15 cellular contexts compared by ENCODE assay signal in the genomic region with DNA sequence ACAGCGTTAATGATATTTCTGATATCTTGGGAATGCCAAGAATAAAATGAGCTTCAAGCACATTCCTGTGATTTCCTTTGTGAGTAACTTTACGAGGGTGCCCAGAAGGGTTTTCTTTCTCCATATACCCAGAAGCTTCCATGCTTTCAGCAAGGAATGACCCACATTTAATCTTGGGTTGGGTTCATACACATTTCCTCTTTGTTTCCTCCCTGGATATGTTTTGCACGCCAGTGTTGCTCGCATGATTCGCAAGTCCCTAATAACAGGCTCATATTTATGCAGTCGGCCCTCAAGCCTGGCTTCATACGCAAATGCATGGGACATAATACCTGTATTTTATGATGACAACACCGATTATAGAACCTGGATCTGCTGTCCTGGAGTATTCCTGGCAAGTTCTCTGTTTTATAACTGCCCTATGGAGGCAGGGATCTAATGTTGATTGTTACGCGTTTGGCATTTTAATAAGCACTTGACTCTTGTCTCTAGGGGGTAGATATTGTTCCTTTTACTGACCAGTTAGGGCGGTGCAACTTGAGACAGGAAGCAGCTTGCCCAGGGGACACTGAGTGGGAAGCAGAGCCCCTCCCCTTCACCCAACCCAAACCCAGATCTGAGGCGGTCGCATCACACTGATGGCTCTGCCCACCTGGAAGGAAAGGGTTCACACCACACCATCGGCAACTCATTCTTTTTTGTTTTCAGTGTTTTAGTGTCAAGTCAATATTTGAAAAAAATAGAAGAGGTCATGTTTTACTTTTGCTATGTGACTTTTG.
DNase-seq lines count a peak whose midpoint lies in the region; ATAC-seq and TF ChIP-seq lines count a peak whose summit lies in the region.
"Had no signal": no experiment of that assay in that cellular context is flagged by ENCODE, and none has a peak within 500 bp of the region (broad histone marks: within the 10 kb centered on the region; RNA-seq: fewer than 3 reads in every experiment).

No MANE protein-coding gene starts in this region.

- TF ChIP-seq EP300 in upper lobe of left lung (IDR thresholded peaks at IDR 0.05): no peak

- no peak overlapping the region for H3K27ac ChIP-seq in upper lobe of left lung
- H3K27ac ChIP-seq: ovary, SK-N-MC had no signal

- no peaks in the 10 kb centered on the region for H3K9me3 ChIP-seq in upper lobe of left lung
- H3K9me3 ChIP-seq: ovary had no signal

- no peak overlapping the region for H3K4me3 ChIP-seq in upper lobe of left lung
- H3K4me3 ChIP-seq: ovary, SK-N-MC had no signal

- 28 to 33% methylated on average over 11 to 14 of the region's 14 CpGs for WGBS in upper lobe of left lung, 2 donors

- DNase-seq in DMS153 treated with DMSO at 0.1 percent for 48 hours (lab: John Stamatoyannopoulos, UW; ENCODE audit: unreplicated experiment): peak; percentile 88
- peak; percentile 81 for DNase-seq in NCI-H1092 treated with DMSO at 0.1 percent for 48 hours (lab: John Stamatoyannopoulos, UW)
- DNase-seq in NCI-H345 treated with DMSO at 0.1 percent for 48 hours (lab: John Stamatoyannopoulos, UW; ENCODE audit: unreplicated experiment): peak; percentile 82
- peak; percentile 45 for DNase-seq in iPS DF 19.7 (ENCODE audit: low read depth, low spot score)
- no peak for DNase-seq in upper lobe of left lung
- DNase-seq in GOT3 (lab: John Stamatoyannopoulos, UW): no peak
- DNase-seq: activated CD4-positive, alpha-beta memory T cell treated with anti-CD3 and anti-CD28 coated beads for 36 hours; amniotic stem cell; left cardiac atrium; MM.1S; ovary; stimulated activated CD4-positive, alpha-beta T cell treated with anti-CD3 and anti-CD28 coated beads, Interleukin-4, amount 100 ng/mL, for 4 hours had no signal

- H3K36me3 ChIP-seq in upper lobe of left lung: no peaks in the 10 kb centered on the region
- H3K36me3 ChIP-seq: ovary had no signal

- ATAC-seq in upper lobe of left lung (ENCODE audit: low FRiP score in 2 of 2) (no peak), GM21619 (IDR thresholded peaks at IDR 0.05; ENCODE audit: unreplicated experiment) (no peak), GM18907 (IDR thresholded peaks at IDR 0.05; ENCODE audit: unreplicated experiment) (no peak)

- H3K27me3 ChIP-seq in upper lobe of left lung: no peaks in the 10 kb centered on the region
- H3K27me3 ChIP-seq: ovary had no signal

- no peaks in the 10 kb centered on the region for H3K4me1 ChIP-seq in upper lobe of left lung

- TF ChIP-seq POLR2A in upper lobe of left lung (IDR thresholded peaks at IDR 0.05): no peak

- TF ChIP-seq CTCF in upper lobe of left lung (IDR thresholded peaks at IDR 0.05): no peak

Comparison
In these comparisons a context has a peak if more than half of its experiments do, and no peak if none do; other contexts are left out.
1. DNase-seq: peak in DMS153 treated with DMSO at 0.1 percent for 48 hours (single experiment), NCI-H1092 treated with DMSO at 0.1 percent for 48 hours (single experiment), NCI-H345 treated with DMSO at 0.1 percent for 48 hours (single experiment) and iPS DF 19.7 (single experiment); none in upper lobe of left lung (0 of 2) and GOT3 (single experiment).